Comparison of ENCODE assay signal across 2 cellular contexts in the genomic region with DNA sequence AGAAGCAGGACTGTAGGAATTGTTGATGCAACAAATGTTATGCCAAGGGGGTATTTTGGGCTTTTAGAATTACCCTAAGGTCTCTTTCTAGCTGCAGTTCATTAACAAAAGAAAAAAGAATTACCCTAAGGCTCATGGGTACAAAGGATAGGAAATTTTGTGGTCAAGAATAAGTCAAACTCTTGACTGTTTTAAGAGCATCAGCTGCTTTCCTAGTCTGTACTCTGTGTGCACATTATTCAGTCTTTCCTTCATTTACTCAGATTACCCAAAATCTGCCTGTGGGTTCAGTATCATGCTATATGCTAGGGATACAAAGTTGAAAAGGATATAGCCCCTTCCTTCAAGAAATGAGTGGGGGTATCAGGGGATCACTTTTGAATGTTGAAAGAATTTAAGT.
A peak's percentile ranks its signal among the peaks of the same experiment; 100 is the strongest.
TF ChIP-seq lines count a peak whose summit lies in the region.

No MANE protein-coding gene starts in this region.

TF ChIP-seq in HepG2, 621 proteins besides CTCF, POLR2A, EP300 and RAD21:
- TF ChIP-seq POLR2G (IDR thresholded peaks at IDR 0.05; ENCODE audit: low read depth, low read length) (0 out of 2 replicates have a peak, but pooled peaks have one; percentile 15), RFX3 (CRISPR knock-in tag; IDR thresholded peaks at IDR 0.05) (no peak)
TF ChIP-seq in HepG2: peak in this region for 1.

TF ChIP-seq in WTC11, 78 proteins besides CTCF, POLR2A, EP300 and RAD21:
- TF ChIP-seq SOX15 (CRISPR knock-in tag; IDR thresholded peaks at IDR 0.05) = no peak
- TF ChIP-seq, protein P1, sequence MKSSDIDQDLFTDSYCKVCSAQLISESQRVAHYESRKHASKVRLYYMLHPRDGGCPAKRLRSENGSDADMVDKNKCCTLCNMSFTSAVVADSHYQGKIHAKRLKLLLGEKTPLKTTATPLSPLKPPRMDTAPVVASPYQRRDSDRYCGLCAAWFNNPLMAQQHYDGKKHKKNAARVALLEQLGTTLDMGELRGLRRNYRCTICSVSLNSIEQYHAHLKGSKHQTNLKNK (CRISPR knock-in tag; IDR thresholded peaks at IDR 0.05) = 0 out of 2 replicates have a peak, but pooled peaks have one; percentile 0
